Comparison of ENCODE assay signal across 8 cellular contexts in the genomic region with DNA sequence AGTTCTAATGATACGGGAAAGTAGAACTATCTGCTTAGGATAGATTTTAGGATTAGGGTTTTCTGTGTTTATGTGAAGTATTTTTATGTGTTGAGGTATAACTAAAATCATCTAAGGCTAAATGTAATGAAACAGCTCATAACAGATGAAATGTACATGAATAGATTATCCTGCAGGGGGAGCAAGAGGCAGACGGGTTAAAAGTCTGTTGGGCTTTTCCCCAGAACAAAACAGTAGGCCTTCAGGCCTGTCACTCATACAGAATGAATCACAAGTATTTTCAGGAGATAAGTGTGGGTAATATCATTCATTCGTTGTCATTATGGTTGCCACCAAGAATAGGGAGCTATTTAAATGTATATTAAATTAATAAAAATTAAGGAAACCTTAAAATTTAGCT.
A peak's percentile ranks its signal among the peaks of the same experiment; 100 is the strongest.
DNase-seq lines count a peak whose midpoint lies in the region; ATAC-seq and TF ChIP-seq lines count a peak whose summit lies in the region.

No MANE protein-coding gene starts in this region.

- H3K4me2 ChIP-seq in mesendoderm (ENCODE audit: low read length): no peak overlapping the region

- H3K36me3 ChIP-seq in mesendoderm (ENCODE audit: control insufficient read depth, insufficient read depth, low read length) (peaks cover 5% of the 10 kb centered on the region), uterus (no peaks in the 10 kb centered on the region)

- peak; percentile 18 to 39 (median 26) for TF ChIP-seq CTCF in uterus (IDR thresholded peaks at IDR 0.05)

- intact Hi-C loops in activated CD4-positive, alpha-beta memory T cell treated with anti-CD3 and anti-CD28 coated beads for 36 hours (cut with micrococcal nuclease): loop anchor here (1.0 to 2.0 kb wide), 5 partner anchors 117 to 565 kb away; no protein-coding TSS in a partner anchor
- intact Hi-C loops in uterus (cut with DNase I; ENCODE audit: low total_unique reads): no loop called here

- no peak overlapping the region for H3K4ac ChIP-seq in mesendoderm (ENCODE audit: low read depth, low read length)

- H3K36me3 Mint-ChIP-seq in activated CD4-positive, alpha-beta memory T cell treated with anti-CD3 and anti-CD28 coated beads for 36 hours: peaks cover 35% of the 10 kb centered on the region
- H3K36me3 Mint-ChIP-seq in activated CD4-positive, alpha-beta memory T cell treated with anti-CD3 and anti-CD28 coated beads, Interleukin-2, amount 10 ng/mL, durations not matched to agents 7 days and 5 days (ENCODE audit: low read depth): peaks cover 53% of the 10 kb centered on the region

- no peak overlapping the region for H3K4me3 ChIP-seq in mesendoderm (ENCODE audit: low read length)
- no peak overlapping the region for H3K4me3 ChIP-seq in uterus

- POLR2A ChIA-PET in activated CD4-positive, alpha-beta memory T cell treated with anti-CD3 and anti-CD28 coated beads for 36 hours (lab: Charles Lee): interaction anchor here (0.6 to 1.6 kb wide), 4 partner anchors 115 to 357 kb away, joined by 3 to 6 read pairs (median 4); a partner anchor contains a TSS
- POLR2A ChIA-PET in activated CD4-positive, alpha-beta memory T cell treated with anti-CD3 and anti-CD28 coated beads, Interleukin-2, amount 10 ng/mL, durations not matched to agents 7 days and 5 days (lab: Charles Lee): interaction anchor here (1.0 to 1.2 kb wide), 2 partner anchors 11 to 357 kb away, joined by 3 to 4 read pairs; no protein-coding TSS in a partner anchor

- ATAC-seq in HG03432 (IDR thresholded peaks at IDR 0.05; ENCODE audit: unreplicated experiment): peak; percentile 80

- no peak overlapping the region for H2BK15ac ChIP-seq in mesendoderm (replicated peaks; ENCODE audit: low read depth)

- no peak overlapping the region for H2BK5ac ChIP-seq in mesendoderm (ENCODE audit: low read length)

- no peaks in the 10 kb centered on the region for H3K79me1 ChIP-seq in mesendoderm (ENCODE audit: low read length)

- in situ Hi-C loops in SK-MEL-5 (cut with HindIII; ENCODE audit: low pct_unique_long_range_greater_than_20kb, low sequenced_read_pairs): no loop called here

- DNase-seq in activated CD4-positive, alpha-beta memory T cell treated with anti-CD3 and anti-CD28 coated beads for 36 hours: peak; percentile 60
- DNase-seq in activated CD4-positive, alpha-beta memory T cell treated with anti-CD3 and anti-CD28 coated beads, Interleukin-2, amount 10 ng/mL, durations not matched to agents 7 days and 5 days: no peak
- DNase-seq in SK-MEL-5 (ENCODE audit: low read depth, low spot score) (peak; percentile 68), dedifferentiated amniotic fluid mesenchymal stem cell (ENCODE audit: extremely low spot score) (peak; percentile 41), mesendoderm (peak; percentile 45), uterus (no peak), nucleus accumbens (lab: John Stamatoyannopoulos, UW) (no peak)

- no peak overlapping the region for H2AK5ac ChIP-seq in mesendoderm (ENCODE audit: low read length)

- H3K9me3 ChIP-seq in uterus: no peaks in the 10 kb centered on the region

- H3K27ac ChIP-seq in mesendoderm (ENCODE audit: low read depth, low read length) (no peak overlapping the region), uterus (no peak overlapping the region)

- H3K4me1 Mint-ChIP-seq in activated CD4-positive, alpha-beta memory T cell treated with anti-CD3 and anti-CD28 coated beads for 36 hours (ENCODE audit: low read depth): peaks cover 21% of the 10 kb centered on the region
- H3K4me1 Mint-ChIP-seq in activated CD4-positive, alpha-beta memory T cell treated with anti-CD3 and anti-CD28 coated beads, Interleukin-2, amount 10 ng/mL, durations not matched to agents 7 days and 5 days: no peaks in the 10 kb centered on the region

- H3K56ac ChIP-seq in mesendoderm (ENCODE audit: low read length): no peak overlapping the region

- H3K9me3 Mint-ChIP-seq in activated CD4-positive, alpha-beta memory T cell treated with anti-CD3 and anti-CD28 coated beads for 36 hours: no peaks in the 10 kb centered on the region
- no peaks in the 10 kb centered on the region for H3K9me3 Mint-ChIP-seq in activated CD4-positive, alpha-beta memory T cell treated with anti-CD3 and anti-CD28 coated beads, Interleukin-2, amount 10 ng/mL, durations not matched to agents 7 days and 5 days

- WGBS in mesendoderm (ENCODE audit: extremely low coverage, insufficient coverage, low lambda C conversion rate): no CpG with 5 or more reads among the region's 3 CpGs

- no peaks in the 10 kb centered on the region for H3K79me2 ChIP-seq in mesendoderm (ENCODE audit: control insufficient read depth, insufficient read depth, low read length)

- CTCF ChIA-PET in activated CD4-positive, alpha-beta memory T cell treated with anti-CD3 and anti-CD28 coated beads for 36 hours (lab: Charles Lee): interaction anchor here (0.6 to 5.7 kb wide), 68 partner anchors 8 to 577 kb away, joined by 3 to 118 read pairs (median 5); a partner anchor contains a TSS
- CTCF ChIA-PET in activated CD4-positive, alpha-beta memory T cell treated with anti-CD3 and anti-CD28 coated beads, Interleukin-2, amount 10 ng/mL, durations not matched to agents 7 days and 5 days (lab: Charles Lee): interaction anchor here (0.6 to 3.6 kb wide), 22 partner anchors 11 to 815 kb away, joined by 3 to 43 read pairs (median 3); no protein-coding TSS in a partner anchor

- no peak overlapping the region for H2BK120ac ChIP-seq in mesendoderm (ENCODE audit: low read depth, low read length)

- H4K5ac ChIP-seq in mesendoderm (ENCODE audit: low read length): no peak overlapping the region

- H3K9ac ChIP-seq in mesendoderm (ENCODE audit: low read length): no peak overlapping the region

- H3K4me1 ChIP-seq in mesendoderm (ENCODE audit: control insufficient read depth, low read depth, low read length) (no peaks in the 10 kb centered on the region), uterus (peaks cover 0 to 3% of the 10 kb centered on the region in 2 donors)

- no peak overlapping the region for H4K8ac ChIP-seq in mesendoderm (ENCODE audit: low read depth, low read length)

- H3K27me3 ChIP-seq in mesendoderm (ENCODE audit: insufficient read depth, low read length, poor library complexity): no peaks in the 10 kb centered on the region
- H3K27me3 ChIP-seq in uterus: no peaks in the 10 kb centered on the region

- H3K27ac Mint-ChIP-seq in activated CD4-positive, alpha-beta memory T cell treated with anti-CD3 and anti-CD28 coated beads for 36 hours: peak overlapping the region; percentile 2
- no peak overlapping the region for H3K27ac Mint-ChIP-seq in activated CD4-positive, alpha-beta memory T cell treated with anti-CD3 and anti-CD28 coated beads, Interleukin-2, amount 10 ng/mL, durations not matched to agents 7 days and 5 days

- no peak overlapping the region for H3K18ac ChIP-seq in mesendoderm (ENCODE audit: low read length)

- no peak for TF ChIP-seq POLR2A in uterus (IDR thresholded peaks at IDR 0.05)

- H3K4me3 Mint-ChIP-seq in activated CD4-positive, alpha-beta memory T cell treated with anti-CD3 and anti-CD28 coated beads for 36 hours: no peak overlapping the region
- H3K4me3 Mint-ChIP-seq in activated CD4-positive, alpha-beta memory T cell treated with anti-CD3 and anti-CD28 coated beads, Interleukin-2, amount 10 ng/mL, durations not matched to agents 7 days and 5 days: no peak overlapping the region

- H3K23ac ChIP-seq in mesendoderm (ENCODE audit: low read length): no peak overlapping the region

- H3K27me3 Mint-ChIP-seq in activated CD4-positive, alpha-beta memory T cell treated with anti-CD3 and anti-CD28 coated beads for 36 hours: no peaks in the 10 kb centered on the region
- no peaks in the 10 kb centered on the region for H3K27me3 Mint-ChIP-seq in activated CD4-positive, alpha-beta memory T cell treated with anti-CD3 and anti-CD28 coated beads, Interleukin-2, amount 10 ng/mL, durations not matched to agents 7 days and 5 days

Comparison
In these comparisons a context has a peak if more than half of its experiments do, and no peak if none do; other contexts are left out.
1. DNase-seq: peak in activated CD4-positive, alpha-beta memory T cell treated with anti-CD3 and anti-CD28 coated beads for 36 hours (single experiment), SK-MEL-5 (single experiment), dedifferentiated amniotic fluid mesenchymal stem cell (single experiment) and mesendoderm (single experiment); none in activated CD4-positive, alpha-beta memory T cell treated with anti-CD3 and anti-CD28 coated beads, Interleukin-2, amount 10 ng/mL, durations not matched to agents 7 days and 5 days (single experiment), uterus (0 of 2) and nucleus accumbens (0 of 56).